ENCODE assay signal across 8 cellular contexts in the genomic region with DNA sequence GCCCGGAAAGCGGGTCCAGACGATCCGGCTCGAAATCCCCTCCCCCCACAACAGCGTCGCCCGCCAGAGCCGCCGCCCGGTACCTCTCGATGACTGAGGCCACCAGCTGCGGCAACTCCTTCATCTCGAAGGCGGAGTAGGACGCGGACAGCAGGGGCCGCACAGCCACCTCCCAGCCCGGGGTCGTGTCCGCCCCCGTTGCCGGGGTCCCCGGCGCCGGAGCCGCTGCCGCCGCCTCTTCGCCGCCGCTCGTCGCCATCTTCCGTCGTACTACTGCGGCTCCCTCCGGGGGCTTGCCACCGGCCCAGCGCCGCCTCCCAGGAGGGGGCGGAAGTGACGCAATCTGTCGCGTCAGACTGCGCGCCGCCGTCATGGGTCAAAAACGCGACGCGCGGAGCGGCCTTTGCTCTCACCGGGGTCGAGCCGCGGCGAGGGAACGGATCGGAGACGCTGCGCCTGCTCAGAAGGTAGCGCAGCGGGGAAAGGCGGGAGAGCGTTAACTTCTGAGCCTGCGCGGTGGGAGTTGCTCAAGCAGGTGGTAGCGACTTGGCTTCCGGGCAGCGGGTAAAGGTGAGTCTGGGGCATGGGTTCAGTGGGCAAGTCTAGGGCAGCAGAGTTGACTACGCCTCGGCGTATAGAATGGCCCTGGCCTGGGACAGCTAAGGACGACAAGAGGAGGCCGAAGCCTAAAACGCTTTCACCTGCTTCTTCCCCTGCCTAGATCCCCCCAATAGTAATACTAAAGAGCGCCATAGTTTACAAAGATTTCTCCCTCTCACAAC. TPM values are rescaled to one million over a fixed set of nuclear protein-coding genes. Genes with fewer than 3 reads are reported as not detected.
DNase-seq lines count a peak whose midpoint lies in the region; FAIRE-seq and TF ChIP-seq lines count a peak whose summit lies in the region.

A gene (minus strand): TSS at position 277 of the 782 bp plus-strand sequence. CDS start 18 bp downstream, at position 259.

- H3K27ac ChIP-seq in neutrophil (peak within 1 kb of the TSS; percentile 97), substantia nigra (ENCODE audit: low read depth, low read length, poor library complexity, severe bottlenecking) (peak within 1 kb of the TSS; percentile 79)

- H3K36me3 ChIP-seq in neutrophil: no peaks in the 10 kb centered on the region

- H3K9me3 Mint-ChIP-seq in activated naive CD4-positive, alpha-beta T cell treated with anti-CD3 and anti-CD28 coated beads for 36 hours: no peaks in the 10 kb centered on the region

- H3K4me1 Mint-ChIP-seq in activated naive CD4-positive, alpha-beta T cell treated with anti-CD3 and anti-CD28 coated beads for 36 hours (ENCODE audit: low read depth): peaks cover 69% of the 10 kb centered on the region

- in situ Hi-C loops in SK-MEL-5 (cut with HindIII; ENCODE audit: low pct_unique_long_range_greater_than_20kb, low sequenced_read_pairs): no loop called here

- H3K4me1 ChIP-seq in neutrophil (ENCODE audit: control insufficient read depth in 1 of 2, insufficient read depth in 1 of 2, low read depth in 1 of 2, low read length in 1 of 2): peaks cover 26 to 41% of the 10 kb centered on the region in 2 experiments

- peak within 1 kb of the TSS; percentile 90 for H3K4me3 Mint-ChIP-seq in activated naive CD4-positive, alpha-beta T cell treated with anti-CD3 and anti-CD28 coated beads for 36 hours

- H3K9me3 ChIP-seq in neutrophil: no peaks in the 10 kb centered on the region

- H3K27me3 Mint-ChIP-seq in activated naive CD4-positive, alpha-beta T cell treated with anti-CD3 and anti-CD28 coated beads for 36 hours (ENCODE audit: low read depth): no peaks in the 10 kb centered on the region

- DNase-seq in GF-D8 (lab: John Stamatoyannopoulos, UW): peak; percentile 83
- DNase-seq in HEK293T (ENCODE audit: extremely low spot score): peak; percentile 94
- DNase-seq in MV-4-11 (lab: John Stamatoyannopoulos, UW): peak; percentile 91
- peak; percentile 91 for DNase-seq in SK-MEL-5 (ENCODE audit: low read depth, low spot score)
- DNase-seq in activated naive CD4-positive, alpha-beta T cell treated with anti-CD3 and anti-CD28 coated beads for 36 hours: peak; percentile 97
- peak; percentile 92 to 94 for DNase-seq in frontal cortex (ENCODE audit: low spot score in 2 of 2)
- peak; percentile 49 to 95 (median 86) for DNase-seq in substantia nigra (lab: John Stamatoyannopoulos, UW)

- no peak for TF ChIP-seq CTCF in neutrophil (IDR thresholded peaks at IDR 0.05)

- H3K27me3 ChIP-seq in neutrophil: no peaks in the 10 kb centered on the region

- peak within 1 kb of the TSS; percentile 95 for H3K27ac Mint-ChIP-seq in activated naive CD4-positive, alpha-beta T cell treated with anti-CD3 and anti-CD28 coated beads for 36 hours

- CTCF ChIA-PET in HEK293T (lab: Yijun Ruan, JAX): no interaction called here
- CTCF ChIA-PET in activated naive CD4-positive, alpha-beta T cell treated with anti-CD3 and anti-CD28 coated beads for 36 hours (lab: Charles Lee): interaction anchor here (1.0 to 2.2 kb wide), 3 partner anchors 10 to 30 kb away, joined by 3 to 8 read pairs (median 6); no protein-coding TSS in a partner anchor

- intact Hi-C loops in activated naive CD4-positive, alpha-beta T cell treated with anti-CD3 and anti-CD28 coated beads for 36 hours (cut with micrococcal nuclease): loop anchor here (1.0 kb wide), 4 partner anchors 41 to 386 kb away; a partner anchor contains a TSS

- POLR2A ChIA-PET in HEK293T (lab: Yijun Ruan, JAX): interaction anchor here (1.2 kb wide), 2 partner anchors 10 to 12 kb away, joined by 3 to 5 read pairs; no protein-coding TSS in a partner anchor

- no peak for FAIRE-seq in frontal cortex (lab: Jason Lieb, UNC)

- H3K4me3 ChIP-seq in neutrophil (ENCODE audit: low read depth in 1 of 2, low read length in 1 of 2): peak within 1 kb of the TSS; percentile 79 to 94

- peaks cover 25% of the 10 kb centered on the region for H3K36me3 Mint-ChIP-seq in activated naive CD4-positive, alpha-beta T cell treated with anti-CD3 and anti-CD28 coated beads for 36 hours (ENCODE audit: low read depth)

TF ChIP-seq in HEK293T, 16 proteins besides CTCF, POLR2A, EP300 and RAD21:
- peak; percentile 97 for TF ChIP-seq L3MBTL2 (conservative IDR thresholded peaks at IDR 0.05)
- TF ChIP-seq HDGF (IDR thresholded peaks at IDR 0.05; ENCODE audit: borderline replicate concordance): no peak
- peak; percentile 56; the same call in 1 of the 2 replicates for TF ChIP-seq ELF4 (IDR thresholded peaks at IDR 0.05)
TF ChIP-seq in HEK293T: peak in this region for 2.

RNA-seq across cellular contexts. Expression of the gene that starts here (rescaled TPM):
- 52.6 and 73.9 TPM in 2 replicates for total RNA-seq in SK-MEL-5 (2014; rRNA removed; shearing (Covaris generic))
- polyA plus RNA-seq in SK-MEL-5 (2015; cell fraction: cytosol; rRNA removed): 99.5 and 117 TPM in 2 replicates
- 311 and 557 TPM in 2 replicates for polyA plus RNA-seq in SK-MEL-5 (2015; cell fraction: nucleus; rRNA removed)
- 100 to 1,000 TPM; 165 to 169 TPM for total RNA-seq in activated naive CD4-positive, alpha-beta T cell treated with anti-CD3 and anti-CD28 coated beads for 36 hours
- 69.7 TPM for total RNA-seq in frontal cortex

Comparison
In these comparisons a context has a peak if more than half of its experiments do, and no peak if none do; other contexts are left out.
1. Peak in every context shown above with its lines: DNase-seq, H3K4me3 ChIP-seq and H3K27ac ChIP-seq.